In the genomic region with DNA sequence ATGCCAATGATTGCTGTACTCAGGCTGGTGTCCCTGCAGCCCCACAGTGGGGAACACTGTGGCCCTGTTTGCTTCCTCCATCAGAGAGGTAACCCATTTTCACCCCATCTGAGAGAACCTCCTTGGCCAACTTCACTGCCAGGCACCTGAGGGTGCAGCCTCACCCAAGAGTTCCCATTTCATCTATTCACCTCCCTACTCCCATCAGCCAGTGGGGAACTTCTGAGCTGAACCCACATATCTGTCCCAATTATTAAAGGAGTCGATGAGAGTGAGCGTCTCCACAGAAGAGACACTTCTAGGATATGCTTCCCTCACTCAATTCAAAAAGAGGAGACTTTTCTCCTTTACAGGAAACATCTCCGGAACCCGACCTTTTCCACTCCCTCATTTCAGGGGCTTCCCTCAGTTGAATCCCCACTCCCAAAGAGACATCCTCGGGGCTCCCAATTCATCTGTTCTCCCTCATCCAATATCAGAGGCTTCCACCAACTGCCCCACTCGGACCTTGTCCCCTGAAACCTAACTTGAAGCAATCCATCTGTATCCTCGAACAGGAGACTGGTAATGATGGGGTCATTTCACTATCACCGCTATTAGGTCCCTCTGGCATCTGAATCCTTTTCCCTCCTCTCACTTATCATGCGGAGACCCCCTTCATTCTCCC, we compare ENCODE assay signal across 8 cellular contexts. TPM values are rescaled to one million over a fixed set of nuclear protein-coding genes. Genes with fewer than 3 reads are reported as not detected.
DNase-seq lines count a peak whose midpoint lies in the region; ATAC-seq and TF ChIP-seq lines count a peak whose summit lies in the region.

No MANE protein-coding gene starts in this region.

- peak overlapping the region; percentile 100 for H3K4me3 Mint-ChIP-seq in activated T-helper 1 cell treated with anti-CD3 and anti-CD28 coated beads, Interleukin-12 subunit alpha, Interleukin-12 subunit beta, Interleukin-2, Interleukin-4 antibody, amounts not matched to agents 30 ng/mL and 10 ng/mL and 1 ng/mL, durations not matched to agents 14 hours and 24 hours and 36 hours
- peak overlapping the region; percentile 97 for H3K4me3 Mint-ChIP-seq in stimulated activated effector memory CD8-positive, alpha-beta T cell treated with anti-CD3 and anti-CD28 coated beads, Interleukin-12 subunit alpha, Interleukin-12 subunit beta, amount 100 ng/mL, for 72 hours

- H3K9me3 Mint-ChIP-seq in activated T-helper 1 cell treated with anti-CD3 and anti-CD28 coated beads, Interleukin-12 subunit alpha, Interleukin-12 subunit beta, Interleukin-2, Interleukin-4 antibody, amounts not matched to agents 30 ng/mL and 10 ng/mL and 1 ng/mL, durations not matched to agents 14 hours and 24 hours and 36 hours: no peaks in the 10 kb centered on the region
- no peaks in the 10 kb centered on the region for H3K9me3 Mint-ChIP-seq in stimulated activated effector memory CD8-positive, alpha-beta T cell treated with anti-CD3 and anti-CD28 coated beads, Interleukin-12 subunit alpha, Interleukin-12 subunit beta, amount 100 ng/mL, for 72 hours

- peaks cover 80% of the 10 kb centered on the region for H3K4me1 Mint-ChIP-seq in activated T-helper 1 cell treated with anti-CD3 and anti-CD28 coated beads, Interleukin-12 subunit alpha, Interleukin-12 subunit beta, Interleukin-2, Interleukin-4 antibody, amounts not matched to agents 30 ng/mL and 10 ng/mL and 1 ng/mL, durations not matched to agents 14 hours and 24 hours and 36 hours (ENCODE audit: low read depth)
- peaks cover 89% of the 10 kb centered on the region for H3K4me1 Mint-ChIP-seq in stimulated activated effector memory CD8-positive, alpha-beta T cell treated with anti-CD3 and anti-CD28 coated beads, Interleukin-12 subunit alpha, Interleukin-12 subunit beta, amount 100 ng/mL, for 72 hours

- intact Hi-C loops in activated T-helper 1 cell treated with anti-CD3 and anti-CD28 coated beads, Interleukin-12 subunit alpha, Interleukin-12 subunit beta, Interleukin-2, Interleukin-4 antibody, amounts not matched to agents 30 ng/mL and 10 ng/mL and 1 ng/mL, durations not matched to agents 14 hours and 24 hours and 36 hours (cut with micrococcal nuclease): loop anchor here (1.0 to 10.0 kb wide), 11 partner anchors 57 to 925 kb away; a partner anchor contains a TSS

- no peak for TF ChIP-seq CTCF in HL-60 (IDR thresholded peaks at IDR 0.05; ENCODE audit: insufficient read depth, low read length)

- no peak for ATAC-seq in stimulated activated effector memory CD8-positive, alpha-beta T cell treated with anti-CD3 and anti-CD28 coated beads, Interleukin-12 subunit alpha, Interleukin-12 subunit beta, amount 100 ng/mL, for 72 hours
- no peak for ATAC-seq in HG03342 (IDR thresholded peaks at IDR 0.05; ENCODE audit: unreplicated experiment)

- peak overlapping the region; percentile 87 for H3K27ac Mint-ChIP-seq in activated T-helper 1 cell treated with anti-CD3 and anti-CD28 coated beads, Interleukin-12 subunit alpha, Interleukin-12 subunit beta, Interleukin-2, Interleukin-4 antibody, amounts not matched to agents 30 ng/mL and 10 ng/mL and 1 ng/mL, durations not matched to agents 14 hours and 24 hours and 36 hours
- H3K27ac Mint-ChIP-seq in stimulated activated effector memory CD8-positive, alpha-beta T cell treated with anti-CD3 and anti-CD28 coated beads, Interleukin-12 subunit alpha, Interleukin-12 subunit beta, amount 100 ng/mL, for 72 hours: peak overlapping the region; percentile 97

- DNase-seq in HL-60 (ENCODE audit: low read depth in 1 of 2, low spot score in 1 of 2): no peak
- no peak for DNase-seq in activated T-helper 1 cell treated with anti-CD3 and anti-CD28 coated beads, Interleukin-12 subunit alpha, Interleukin-12 subunit beta, Interleukin-2, Interleukin-4 antibody, amounts not matched to agents 30 ng/mL and 10 ng/mL and 1 ng/mL, durations not matched to agents 14 hours and 24 hours and 36 hours (ENCODE audit: low spot score)
- DNase-seq in stimulated activated effector memory CD8-positive, alpha-beta T cell treated with anti-CD3 and anti-CD28 coated beads, Interleukin-12 subunit alpha, Interleukin-12 subunit beta, amount 100 ng/mL, for 72 hours (ENCODE audit: low spot score in 2 of 2): peak in 1 of 2 donors; percentile 67
- DNase-seq in RPMI8226: no peak
- DNase-seq in amygdala (lab: John Stamatoyannopoulos, UW): no peak
- DNase-seq in amniotic stem cell (lab: John Stamatoyannopoulos, UW): no peak

- no peaks in the 10 kb centered on the region for H3K27me3 ChIP-seq in HL-60 (ENCODE audit: insufficient read depth, poor library complexity, severe bottlenecking)

- peak overlapping the region; percentile 71 for H3K27ac ChIP-seq in HL-60 (replicated peaks)

- H3K27me3 Mint-ChIP-seq in activated T-helper 1 cell treated with anti-CD3 and anti-CD28 coated beads, Interleukin-12 subunit alpha, Interleukin-12 subunit beta, Interleukin-2, Interleukin-4 antibody, amounts not matched to agents 30 ng/mL and 10 ng/mL and 1 ng/mL, durations not matched to agents 14 hours and 24 hours and 36 hours (ENCODE audit: insufficient read depth): no peaks in the 10 kb centered on the region

- peaks cover 19% of the 10 kb centered on the region for H3K36me3 Mint-ChIP-seq in activated T-helper 1 cell treated with anti-CD3 and anti-CD28 coated beads, Interleukin-12 subunit alpha, Interleukin-12 subunit beta, Interleukin-2, Interleukin-4 antibody, amounts not matched to agents 30 ng/mL and 10 ng/mL and 1 ng/mL, durations not matched to agents 14 hours and 24 hours and 36 hours (ENCODE audit: low read depth)
- H3K36me3 Mint-ChIP-seq in stimulated activated effector memory CD8-positive, alpha-beta T cell treated with anti-CD3 and anti-CD28 coated beads, Interleukin-12 subunit alpha, Interleukin-12 subunit beta, amount 100 ng/mL, for 72 hours: peaks cover 81% of the 10 kb centered on the region

- H3K9me3 ChIP-seq in iPS-18c (ENCODE audit: control insufficient read depth, insufficient read depth, low read length): no peaks in the 10 kb centered on the region

- H3K4me3 ChIP-seq in HL-60 (replicated peaks; ENCODE audit: insufficient read depth, low read length) (peak overlapping the region; percentile 82), iPS-18c (ENCODE audit: insufficient read depth, low read depth, low read length) (peak overlapping the region; percentile 95)

RNA-seq across cellular contexts. Expression of a gene that starts 1.0 kb away (rescaled TPM):
- total RNA-seq in activated T-helper 1 cell treated with anti-CD3 and anti-CD28 coated beads, Interleukin-12 subunit alpha, Interleukin-12 subunit beta, Interleukin-2, Interleukin-4 antibody, amounts not matched to agents 30 ng/mL and 10 ng/mL and 1 ng/mL, durations not matched to agents 14 hours and 24 hours and 36 hours: 166 and 170 TPM in 2 replicates

RNA-seq across cellular contexts. Expression of a gene that starts 41.6 kb away (rescaled TPM):
- 30.7 and 33.4 TPM in 2 replicates for total RNA-seq in activated T-helper 1 cell treated with anti-CD3 and anti-CD28 coated beads, Interleukin-12 subunit alpha, Interleukin-12 subunit beta, Interleukin-2, Interleukin-4 antibody, amounts not matched to agents 30 ng/mL and 10 ng/mL and 1 ng/mL, durations not matched to agents 14 hours and 24 hours and 36 hours
